Comparison of ENCODE assay signal across 1 cellular context in the genomic region with DNA sequence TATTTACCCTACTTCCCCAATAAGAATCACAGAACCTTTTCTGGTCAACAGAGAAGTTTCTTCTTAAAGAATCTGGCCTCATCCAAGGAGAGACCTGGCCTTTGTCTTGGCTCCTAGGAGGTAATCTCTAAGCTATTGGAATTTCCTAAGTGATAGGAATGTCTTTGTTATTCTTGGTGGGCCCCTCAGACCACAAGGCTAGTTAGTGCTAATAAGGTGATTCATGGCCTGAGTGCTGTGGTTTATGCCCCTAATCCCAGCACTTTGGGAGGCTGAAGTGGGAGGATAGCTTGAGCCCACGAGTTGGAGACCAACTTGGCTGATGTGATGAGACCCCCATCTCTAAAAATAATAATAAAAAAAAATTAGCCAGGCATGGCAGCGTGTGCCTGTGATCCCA.
TF ChIP-seq lines count a peak whose summit lies in the region.

No MANE protein-coding gene starts in this region.

TF ChIP-seq in H1, 55 proteins besides CTCF, POLR2A, EP300 and RAD21:
- TF ChIP-seq SP4 (IDR thresholded peaks at IDR 0.05; ENCODE audit: low read length) (no peak), EZH2 (IDR thresholded peaks at IDR 0.05; ENCODE audit: low read depth, low read length, severe bottlenecking) (no peak), HDAC2 (IDR thresholded peaks at IDR 0.05; ENCODE audit: borderline replicate concordance in 1 of 2, low read depth in 2 of 2, low read length in 2 of 2) (peak in 1 of 2 experiments; percentile 22; a peak in 2 of 4 replicates), ZNF274 (IDR thresholded peaks at IDR 0.05; ENCODE audit: borderline replicate concordance, extremely low read depth, low read length) (no peak), RNF2 (IDR thresholded peaks at IDR 0.05; ENCODE audit: borderline replicate concordance, low read depth, low read length, missing control alignments, poor library complexity, severe bottlenecking) (no peak), NRF1 (IDR thresholded peaks at IDR 0.05; ENCODE audit: low read depth, low read length) (no peak), KDM1A (IDR thresholded peaks at IDR 0.05; ENCODE audit: borderline replicate concordance, low read length) (peak; percentile 71; the same call in 1 of the 2 replicates), CEBPB (IDR thresholded peaks at IDR 0.05; ENCODE audit: low read depth, low read length) (no peak), GABPA (IDR thresholded peaks at IDR 0.05; ENCODE audit: borderline replicate concordance, insufficient read depth, low read length) (no peak), BACH1 (IDR thresholded peaks at IDR 0.05; ENCODE audit: low read length) (no peak), SAP30 (IDR thresholded peaks at IDR 0.05; ENCODE audit: insufficient read depth, insufficient replicate concordance, low read length) (no peak), TBP (IDR thresholded peaks at IDR 0.05; ENCODE audit: low read depth, low read length) (no peak), JUN (IDR thresholded peaks at IDR 0.05; ENCODE audit: low read depth, low read length) (no peak), CBX8 (IDR thresholded peaks at IDR 0.05; ENCODE audit: borderline replicate concordance, low read depth, low read length) (no peak), RXRA (IDR thresholded peaks at IDR 0.05; ENCODE audit: insufficient read depth, low read depth, low read length) (no peak), POU5F1 (IDR thresholded peaks at IDR 0.05; ENCODE audit: low read depth, low read length) (no peak), KDM4A (IDR thresholded peaks at IDR 0.05; ENCODE audit: low read depth, low read length, severe bottlenecking) (no peak), RFX5 (IDR thresholded peaks at IDR 0.05; ENCODE audit: borderline replicate concordance, low read depth, low read length) (no peak), PHF8 (conservative IDR thresholded peaks at IDR 0.05; ENCODE audit: low read depth, low read length) (no peak), ASH2L (IDR thresholded peaks at IDR 0.05; ENCODE audit: low read length) (peak; percentile 11), SRF (IDR thresholded peaks at IDR 0.05; ENCODE audit: low read depth, low read length) (no peak), TEAD4 (IDR thresholded peaks at IDR 0.05; ENCODE audit: low read depth, low read length) (peak; percentile 72), CBX5 (IDR thresholded peaks at IDR 0.05; ENCODE audit: low read depth, low read length) (no peak), SIN3A (conservative IDR thresholded peaks at IDR 0.05 in 1 of 2, IDR thresholded peaks at IDR 0.05 in 1 of 2; ENCODE audit: low read depth in 1 of 2, low read length in 2 of 2) (no peak), SP1 (IDR thresholded peaks at IDR 0.05; ENCODE audit: low read depth, low read length) (peak; percentile 61), RBBP5 (IDR thresholded peaks at IDR 0.05; ENCODE audit: borderline replicate concordance, low read depth, low read length) (no peak), BCL11A (IDR thresholded peaks at IDR 0.05; ENCODE audit: low read depth in 2 of 2, low read length in 2 of 2) (no peak), TAF1 (IDR thresholded peaks at IDR 0.05; ENCODE audit: low read depth, low read length) (no peak), NANOG (IDR thresholded peaks at IDR 0.05; ENCODE audit: insufficient read depth, low read depth, low read length, poor library complexity, severe bottlenecking) (peak; percentile 57), CREB1 (IDR thresholded peaks at IDR 0.05) (no peak), MAFK (IDR thresholded peaks at IDR 0.05; ENCODE audit: low read depth, low read length) (no peak), SP2 (IDR thresholded peaks at IDR 0.05; ENCODE audit: low read length) (no peak), POLR2AphosphoS5 (IDR thresholded peaks at IDR 0.05; ENCODE audit: low read depth, low read length) (no peak), JUND (IDR thresholded peaks at IDR 0.05; ENCODE audit: low read length) (no peak), E2F6 (IDR thresholded peaks at IDR 0.05) (no peak)
- TF ChIP-seq, protein P1, sequence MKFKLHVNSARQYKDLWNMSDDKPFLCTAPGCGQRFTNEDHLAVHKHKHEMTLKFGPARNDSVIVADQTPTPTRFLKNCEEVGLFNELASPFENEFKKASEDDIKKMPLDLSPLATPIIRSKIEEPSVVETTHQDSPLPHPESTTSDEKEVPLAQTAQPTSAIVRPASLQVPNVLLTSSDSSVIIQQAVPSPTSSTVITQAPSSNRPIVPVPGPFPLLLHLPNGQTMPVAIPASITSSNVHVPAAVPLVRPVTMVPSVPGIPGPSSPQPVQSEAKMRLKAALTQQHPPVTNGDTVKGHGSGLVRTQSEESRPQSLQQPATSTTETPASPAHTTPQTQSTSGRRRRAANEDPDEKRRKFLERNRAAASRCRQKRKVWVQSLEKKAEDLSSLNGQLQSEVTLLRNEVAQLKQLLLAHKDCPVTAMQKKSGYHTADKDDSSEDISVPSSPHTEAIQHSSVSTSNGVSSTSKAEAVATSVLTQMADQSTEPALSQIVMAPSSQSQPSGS (IDR thresholded peaks at IDR 0.05; ENCODE audit: low read length), result peak; percentile 48; the same call in 1 of the 2 replicates
